Comparison of ENCODE assay signal across 12 cellular contexts in genomic region chr5:1497271-1497777, GRCh38. TPM values are rescaled to one million over a fixed set of nuclear protein-coding genes. Genes with fewer than 3 reads are reported as not detected.
DNase-seq lines count a peak whose midpoint lies in the region; ATAC-seq, FAIRE-seq and TF ChIP-seq lines count a peak whose summit lies in the region.
"Had no signal": no experiment of that assay in that cellular context is flagged by ENCODE, and none has a peak within 500 bp of the region (broad histone marks: within the 10 kb centered on the region; RNA-seq: fewer than 3 reads in every experiment).

No MANE protein-coding gene starts in this region.

- TF ChIP-seq CTCF in activated CD8-positive, alpha-beta T cell treated with anti-CD3 and anti-CD28 coated beads for 36 hours (IDR thresholded peaks at IDR 0.05), result no peak
- TF ChIP-seq CTCF in prostate gland (IDR thresholded peaks at IDR 0.05), result no peak

- H3K4me3 ChIP-seq in stomach smooth muscle (ENCODE audit: low read length in 2 of 2), result no peak overlapping the region
- H3K4me3 ChIP-seq in prostate gland, result no peak overlapping the region
- H3K4me3 ChIP-seq: tibial artery had no signal

- H3K9me3 ChIP-seq in stomach smooth muscle (ENCODE audit: control insufficient read depth in 2 of 2, low read length in 2 of 2) (no peaks in the 10 kb centered on the region), prostate gland (no peaks in the 10 kb centered on the region)
- H3K9me3 ChIP-seq: tibial artery had no signal

- POLR2A ChIA-PET in activated CD8-positive, alpha-beta T cell treated with anti-CD3 and anti-CD28 coated beads for 36 hours (lab: Charles Lee), result no interaction called here
- POLR2A ChIA-PET in activated CD8-positive, alpha-beta T cell treated with anti-CD3 and anti-CD28 coated beads, Interleukin-2, amount 10 ng/mL, durations not matched to agents 7 days and 5 days (lab: Charles Lee), result no interaction called here

- H3K9me3 Mint-ChIP-seq in activated CD8-positive, alpha-beta T cell treated with anti-CD3 and anti-CD28 coated beads for 36 hours, result no peaks in the 10 kb centered on the region
- H3K9me3 Mint-ChIP-seq in activated CD8-positive, alpha-beta T cell treated with anti-CD3 and anti-CD28 coated beads, Interleukin-2, amount 10 ng/mL, durations not matched to agents 7 days and 5 days (ENCODE audit: insufficient read depth), result no peaks in the 10 kb centered on the region

- no peaks in the 10 kb centered on the region for H3K27me3 ChIP-seq in stomach smooth muscle (ENCODE audit: control insufficient read depth in 1 of 2, insufficient read depth in 2 of 2, low read length in 2 of 2)
- no peaks in the 10 kb centered on the region for H3K27me3 ChIP-seq in prostate gland (replicated peaks; ENCODE audit: insufficient read depth)
- H3K27me3 ChIP-seq: tibial artery had no signal

- FAIRE-seq in H54 (lab: Jason Lieb, UNC), result no peak
- FAIRE-seq: A204.1 had no signal

- peak; percentile 33 for DNase-seq in activated CD8-positive, alpha-beta T cell treated with anti-CD3 and anti-CD28 coated beads for 36 hours
- no peak for DNase-seq in activated CD8-positive, alpha-beta T cell treated with anti-CD3 and anti-CD28 coated beads, Interleukin-2, amount 10 ng/mL, durations not matched to agents 7 days and 5 days
- DNase-seq in NAMALWA (ENCODE audit: low spot score) (peak; percentile 54), H54 (ENCODE audit: insufficient read length, low spot score) (no peak), prostate gland (ENCODE audit: low spot score) (no peak)
- no peak for DNase-seq in activated naive CD4-positive, alpha-beta T cell treated with Interleukin-2 at 50 U/mL for 16 hours
- DNase-seq: NCI-H1694 treated with DMSO at 0.1 percent for 48 hours, tibial artery had no signal

- CTCF ChIA-PET in activated CD8-positive, alpha-beta T cell treated with anti-CD3 and anti-CD28 coated beads for 36 hours (lab: Charles Lee), result interaction anchor here (1.0 kb wide), 1 partner anchor 148 kb away, joined by 5 read pairs; no protein-coding TSS in a partner anchor
- CTCF ChIA-PET in activated CD8-positive, alpha-beta T cell treated with anti-CD3 and anti-CD28 coated beads, Interleukin-2, amount 10 ng/mL, durations not matched to agents 7 days and 5 days (lab: Charles Lee), result no interaction called here

- H3K4me3 Mint-ChIP-seq in activated CD8-positive, alpha-beta T cell treated with anti-CD3 and anti-CD28 coated beads for 36 hours, result no peak overlapping the region
- no peak overlapping the region for H3K4me3 Mint-ChIP-seq in activated CD8-positive, alpha-beta T cell treated with anti-CD3 and anti-CD28 coated beads, Interleukin-2, amount 10 ng/mL, durations not matched to agents 7 days and 5 days

- H3K4me1 ChIP-seq in stomach smooth muscle (ENCODE audit: control insufficient read depth, insufficient read depth, low read length) (peaks cover 33% of the 10 kb centered on the region), prostate gland (replicated peaks) (peaks cover 7% of the 10 kb centered on the region)

- intact Hi-C loops in activated CD8-positive, alpha-beta T cell treated with anti-CD3 and anti-CD28 coated beads for 36 hours (cut with micrococcal nuclease), result no loop called here
- intact Hi-C loops in prostate gland (cut with DNase I), result no loop called here

- WGBS in prostate gland, result 74% methylated on average over 14 of the region's 14 CpGs

- no peak overlapping the region for H3K9ac ChIP-seq in stomach smooth muscle (ENCODE audit: low read length in 2 of 2)

- peak; percentile 18 for ATAC-seq in activated CD8-positive, alpha-beta T cell treated with anti-CD3 and anti-CD28 coated beads for 36 hours
- ATAC-seq in activated CD8-positive, alpha-beta T cell treated with anti-CD3 and anti-CD28 coated beads, Interleukin-2, amount 10 ng/mL, durations not matched to agents 7 days and 5 days, result no peak
- peak; percentile 35 for ATAC-seq in HG02678 (IDR thresholded peaks at IDR 0.05; ENCODE audit: unreplicated experiment)

- H3K27ac ChIP-seq in stomach smooth muscle (ENCODE audit: low read length) (peak overlapping the region; percentile 18), prostate gland (no peak overlapping the region)
- H3K27ac ChIP-seq: tibial artery had no signal

- peaks cover 2 to 20% of the 10 kb centered on the region in 2 donors for H3K36me3 ChIP-seq in stomach smooth muscle (ENCODE audit: control insufficient read depth in 2 of 2, insufficient read depth in 2 of 2, low read length in 2 of 2)
- no peaks in the 10 kb centered on the region for H3K36me3 ChIP-seq in prostate gland

- no peaks in the 10 kb centered on the region for H3K27me3 Mint-ChIP-seq in activated CD8-positive, alpha-beta T cell treated with anti-CD3 and anti-CD28 coated beads for 36 hours
- no peaks in the 10 kb centered on the region for H3K27me3 Mint-ChIP-seq in activated CD8-positive, alpha-beta T cell treated with anti-CD3 and anti-CD28 coated beads, Interleukin-2, amount 10 ng/mL, durations not matched to agents 7 days and 5 days (ENCODE audit: low read depth)

- H3K4me1 Mint-ChIP-seq in activated CD8-positive, alpha-beta T cell treated with anti-CD3 and anti-CD28 coated beads for 36 hours (ENCODE audit: low read depth), result peaks cover 54% of the 10 kb centered on the region
- peaks cover 32% of the 10 kb centered on the region for H3K4me1 Mint-ChIP-seq in activated CD8-positive, alpha-beta T cell treated with anti-CD3 and anti-CD28 coated beads, Interleukin-2, amount 10 ng/mL, durations not matched to agents 7 days and 5 days (ENCODE audit: low read depth)

- H3K27ac Mint-ChIP-seq in activated CD8-positive, alpha-beta T cell treated with anti-CD3 and anti-CD28 coated beads for 36 hours, result peak overlapping the region; percentile 7
- H3K27ac Mint-ChIP-seq in activated CD8-positive, alpha-beta T cell treated with anti-CD3 and anti-CD28 coated beads, Interleukin-2, amount 10 ng/mL, durations not matched to agents 7 days and 5 days, result no peak overlapping the region

- H3K36me3 Mint-ChIP-seq in activated CD8-positive, alpha-beta T cell treated with anti-CD3 and anti-CD28 coated beads for 36 hours (ENCODE audit: low read depth), result peaks cover 39% of the 10 kb centered on the region
- peaks cover 14% of the 10 kb centered on the region for H3K36me3 Mint-ChIP-seq in activated CD8-positive, alpha-beta T cell treated with anti-CD3 and anti-CD28 coated beads, Interleukin-2, amount 10 ng/mL, durations not matched to agents 7 days and 5 days (ENCODE audit: low read depth)

- no peak for TF ChIP-seq POLR2A in H54 (IDR thresholded peaks at IDR 0.05; ENCODE audit: low read depth, low read length)
- no peak for TF ChIP-seq POLR2A in prostate gland (IDR thresholded peaks at IDR 0.05)

RNA-seq across cellular contexts. Expression of gene LPCAT1, which starts 26.4 kb away (rescaled TPM):
- 10 to 100 TPM; 37.2 to 43.6 TPM for total RNA-seq in activated CD8-positive, alpha-beta T cell treated with anti-CD3 and anti-CD28 coated beads for 36 hours
- total RNA-seq in activated CD8-positive, alpha-beta T cell treated with anti-CD3 and anti-CD28 coated beads, Interleukin-2, amount 10 ng/mL, durations not matched to agents 7 days and 5 days, result 10 to 100 TPM; 60.8 to 68.3 TPM
- total RNA-seq in prostate gland, result 10 to 100 TPM; 22.6 to 23.9 TPM

RNA-seq across cellular contexts. Expression of gene SLC6A3, which starts 52.1 kb away (rescaled TPM):
- total RNA-seq in activated CD8-positive, alpha-beta T cell treated with anti-CD3 and anti-CD28 coated beads for 36 hours, result not detected
- not detected for total RNA-seq in activated CD8-positive, alpha-beta T cell treated with anti-CD3 and anti-CD28 coated beads, Interleukin-2, amount 10 ng/mL, durations not matched to agents 7 days and 5 days
- total RNA-seq in prostate gland, result 1 to 10 TPM in 1 of 2 donors, not detected in 1; 4.6 TPM
- total RNA-seq: SK-MEL-5 had no signal

Comparison
In these comparisons a context has a peak if more than half of its experiments do, and no peak if none do; other contexts are left out.
1. DNase-seq: peak in activated CD8-positive, alpha-beta T cell treated with anti-CD3 and anti-CD28 coated beads for 36 hours (single experiment) and NAMALWA (single experiment); none in activated CD8-positive, alpha-beta T cell treated with anti-CD3 and anti-CD28 coated beads, Interleukin-2, amount 10 ng/mL, durations not matched to agents 7 days and 5 days (single experiment), H54 (single experiment), activated naive CD4-positive, alpha-beta T cell treated with Interleukin-2 at 50 U/mL for 16 hours (single experiment) and prostate gland (single experiment).